Comparison of ENCODE assay signal across 1 cellular context in the genomic region with DNA sequence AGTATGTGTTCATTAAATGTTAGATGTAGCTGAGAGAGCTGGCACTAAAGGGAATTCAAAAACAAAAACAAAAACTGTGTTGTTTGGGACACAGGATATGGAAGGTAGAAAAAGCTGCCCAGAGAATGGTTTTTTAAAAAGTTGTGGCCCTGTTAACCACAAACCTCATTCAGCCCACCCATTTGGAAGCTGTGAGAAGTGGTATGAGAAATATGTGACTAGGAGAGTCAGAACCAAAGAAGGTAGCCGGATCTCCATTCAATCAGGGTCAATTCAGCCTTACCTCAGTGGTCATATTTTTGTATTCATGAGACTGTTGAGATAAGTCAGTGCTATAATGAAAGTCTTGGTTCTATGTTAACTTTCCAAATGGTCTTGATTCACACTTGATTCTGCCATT.
TF ChIP-seq lines count a peak whose summit lies in the region.

No MANE protein-coding gene starts in this region.

TF ChIP-seq in GM23338, 12 proteins besides CTCF, POLR2A, EP300 and RAD21:
- TF ChIP-seq CREB1 (CRISPR knock-in tag; IDR thresholded peaks at IDR 0.05; ENCODE audit: low read depth) (no peak), ZNF331 (CRISPR knock-in tag; IDR thresholded peaks at IDR 0.05; ENCODE audit: low read depth) (no peak), ZNF114 (CRISPR knock-in tag; IDR thresholded peaks at IDR 0.05) (no peak), EZH2phosphoT487 (IDR thresholded peaks at IDR 0.05; ENCODE audit: unreplicated experiment) (no peak), JUNB (IDR thresholded peaks at IDR 0.05; ENCODE audit: unreplicated experiment) (no peak), NANOG (IDR thresholded peaks at IDR 0.05; ENCODE audit: borderline replicate concordance) (no peak)
- TF ChIP-seq, protein P1, sequence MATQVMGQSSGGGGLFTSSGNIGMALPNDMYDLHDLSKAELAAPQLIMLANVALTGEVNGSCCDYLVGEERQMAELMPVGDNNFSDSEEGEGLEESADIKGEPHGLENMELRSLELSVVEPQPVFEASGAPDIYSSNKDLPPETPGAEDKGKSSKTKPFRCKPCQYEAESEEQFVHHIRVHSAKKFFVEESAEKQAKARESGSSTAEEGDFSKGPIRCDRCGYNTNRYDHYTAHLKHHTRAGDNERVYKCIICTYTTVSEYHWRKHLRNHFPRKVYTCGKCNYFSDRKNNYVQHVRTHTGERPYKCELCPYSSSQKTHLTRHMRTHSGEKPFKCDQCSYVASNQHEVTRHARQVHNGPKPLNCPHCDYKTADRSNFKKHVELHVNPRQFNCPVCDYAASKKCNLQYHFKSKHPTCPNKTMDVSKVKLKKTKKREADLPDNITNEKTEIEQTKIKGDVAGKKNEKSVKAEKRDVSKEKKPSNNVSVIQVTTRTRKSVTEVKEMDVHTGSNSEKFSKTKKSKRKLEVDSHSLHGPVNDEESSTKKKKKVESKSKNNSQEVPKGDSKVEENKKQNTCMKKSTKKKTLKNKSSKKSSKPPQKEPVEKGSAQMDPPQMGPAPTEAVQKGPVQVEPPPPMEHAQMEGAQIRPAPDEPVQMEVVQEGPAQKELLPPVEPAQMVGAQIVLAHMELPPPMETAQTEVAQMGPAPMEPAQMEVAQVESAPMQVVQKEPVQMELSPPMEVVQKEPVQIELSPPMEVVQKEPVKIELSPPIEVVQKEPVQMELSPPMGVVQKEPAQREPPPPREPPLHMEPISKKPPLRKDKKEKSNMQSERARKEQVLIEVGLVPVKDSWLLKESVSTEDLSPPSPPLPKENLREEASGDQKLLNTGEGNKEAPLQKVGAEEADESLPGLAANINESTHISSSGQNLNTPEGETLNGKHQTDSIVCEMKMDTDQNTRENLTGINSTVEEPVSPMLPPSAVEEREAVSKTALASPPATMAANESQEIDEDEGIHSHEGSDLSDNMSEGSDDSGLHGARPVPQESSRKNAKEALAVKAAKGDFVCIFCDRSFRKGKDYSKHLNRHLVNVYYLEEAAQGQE (IDR thresholded peaks at IDR 0.05; ENCODE audit: unreplicated experiment), result no peak
- TF ChIP-seq, protein P2, sequence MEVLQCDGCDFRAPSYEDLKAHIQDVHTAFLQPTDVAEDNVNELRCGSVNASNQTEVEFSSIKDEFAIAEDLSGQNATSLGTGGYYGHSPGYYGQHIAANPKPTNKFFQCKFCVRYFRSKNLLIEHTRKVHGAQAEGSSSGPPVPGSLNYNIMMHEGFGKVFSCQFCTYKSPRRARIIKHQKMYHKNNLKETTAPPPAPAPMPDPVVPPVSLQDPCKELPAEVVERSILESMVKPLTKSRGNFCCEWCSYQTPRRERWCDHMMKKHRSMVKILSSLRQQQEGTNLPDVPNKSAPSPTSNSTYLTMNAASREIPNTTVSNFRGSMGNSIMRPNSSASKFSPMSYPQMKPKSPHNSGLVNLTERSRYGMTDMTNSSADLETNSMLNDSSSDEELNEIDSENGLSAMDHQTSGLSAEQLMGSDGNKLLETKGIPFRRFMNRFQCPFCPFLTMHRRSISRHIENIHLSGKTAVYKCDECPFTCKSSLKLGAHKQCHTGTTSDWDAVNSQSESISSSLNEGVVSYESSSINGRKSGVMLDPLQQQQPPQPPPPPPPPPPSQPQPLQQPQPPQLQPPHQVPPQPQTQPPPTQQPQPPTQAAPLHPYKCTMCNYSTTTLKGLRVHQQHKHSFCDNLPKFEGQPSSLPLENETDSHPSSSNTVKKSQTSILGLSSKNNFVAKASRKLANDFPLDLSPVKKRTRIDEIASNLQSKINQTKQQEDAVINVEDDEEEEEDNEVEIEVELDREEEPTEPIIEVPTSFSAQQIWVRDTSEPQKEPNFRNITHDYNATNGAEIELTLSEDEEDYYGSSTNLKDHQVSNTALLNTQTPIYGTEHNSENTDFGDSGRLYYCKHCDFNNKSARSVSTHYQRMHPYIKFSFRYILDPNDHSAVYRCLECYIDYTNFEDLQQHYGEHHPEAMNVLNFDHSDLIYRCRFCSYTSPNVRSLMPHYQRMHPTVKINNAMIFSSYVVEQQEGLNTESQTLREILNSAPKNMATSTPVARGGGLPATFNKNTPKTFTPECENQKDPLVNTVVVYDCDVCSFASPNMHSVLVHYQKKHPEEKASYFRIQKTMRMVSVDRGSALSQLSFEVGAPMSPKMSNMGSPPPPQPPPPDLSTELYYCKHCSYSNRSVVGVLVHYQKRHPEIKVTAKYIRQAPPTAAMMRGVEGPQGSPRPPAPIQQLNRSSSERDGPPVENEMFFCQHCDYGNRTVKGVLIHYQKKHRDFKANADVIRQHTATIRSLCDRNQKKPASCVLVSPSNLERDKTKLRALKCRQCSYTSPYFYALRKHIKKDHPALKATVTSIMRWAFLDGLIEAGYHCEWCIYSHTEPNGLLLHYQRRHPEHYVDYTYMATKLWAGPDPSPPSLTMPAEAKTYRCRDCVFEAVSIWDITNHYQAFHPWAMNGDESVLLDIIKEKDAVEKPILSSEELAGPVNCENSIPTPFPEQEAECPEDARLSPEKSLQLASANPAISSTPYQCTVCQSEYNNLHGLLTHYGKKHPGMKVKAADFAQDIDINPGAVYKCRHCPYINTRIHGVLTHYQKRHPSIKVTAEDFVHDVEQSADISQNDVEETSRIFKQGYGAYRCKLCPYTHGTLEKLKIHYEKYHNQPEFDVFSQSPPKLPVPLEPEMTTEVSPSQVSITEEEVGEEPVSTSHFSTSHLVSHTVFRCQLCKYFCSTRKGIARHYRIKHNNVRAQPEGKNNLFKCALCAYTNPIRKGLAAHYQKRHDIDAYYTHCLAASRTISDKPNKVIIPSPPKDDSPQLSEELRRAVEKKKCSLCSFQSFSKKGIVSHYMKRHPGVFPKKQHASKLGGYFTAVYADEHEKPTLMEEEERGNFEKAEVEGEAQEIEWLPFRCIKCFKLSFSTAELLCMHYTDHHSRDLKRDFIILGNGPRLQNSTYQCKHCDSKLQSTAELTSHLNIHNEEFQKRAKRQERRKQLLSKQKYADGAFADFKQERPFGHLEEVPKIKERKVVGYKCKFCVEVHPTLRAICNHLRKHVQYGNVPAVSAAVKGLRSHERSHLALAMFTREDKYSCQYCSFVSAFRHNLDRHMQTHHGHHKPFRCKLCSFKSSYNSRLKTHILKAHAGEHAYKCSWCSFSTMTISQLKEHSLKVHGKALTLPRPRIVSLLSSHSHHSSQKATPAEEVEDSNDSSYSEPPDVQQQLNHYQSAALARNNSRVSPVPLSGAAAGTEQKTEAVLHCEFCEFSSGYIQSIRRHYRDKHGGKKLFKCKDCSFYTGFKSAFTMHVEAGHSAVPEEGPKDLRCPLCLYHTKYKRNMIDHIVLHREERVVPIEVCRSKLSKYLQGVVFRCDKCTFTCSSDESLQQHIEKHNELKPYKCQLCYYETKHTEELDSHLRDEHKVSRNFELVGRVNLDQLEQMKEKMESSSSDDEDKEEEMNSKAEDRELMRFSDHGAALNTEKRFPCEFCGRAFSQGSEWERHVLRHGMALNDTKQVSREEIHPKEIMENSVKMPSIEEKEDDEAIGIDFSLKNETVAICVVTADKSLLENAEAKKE (CRISPR knock-in tag; IDR thresholded peaks at IDR 0.05), result no peak
